In genomic region chr1:234644928-234645327, GRCh38 we compare ENCODE assay signal across 21 cellular contexts.
"Had no signal": no experiment of that assay in that cellular context is flagged by ENCODE, and none has a peak within 500 bp of the region (broad histone marks: within the 10 kb centered on the region; RNA-seq: fewer than 3 reads in every experiment).

No MANE protein-coding gene starts in this region.

- H3K4me3 Mint-ChIP-seq: activated CD4-positive, alpha-beta T cell treated with anti-CD3 and anti-CD28 coated beads, Interleukin-2, amount 10 ng/mL, durations not matched to agents 24 days and 14 days; activated CD8-positive, alpha-beta T cell treated with anti-CD3 and anti-CD28 coated beads for 36 hours; activated naive CD8-positive, alpha-beta T cell treated with anti-CD3 and anti-CD28 coated beads, Interleukin-2, amount 50 U/mL, for 24 hours; naive thymus-derived CD4-positive, alpha-beta T cell; stimulated activated memory B cell treated with anti-CD40 and anti-IgM and Interleukin-4, amounts not matched to agents 10 μg/mL and 1 μg/mL and 100 μg/mL, for 72 hours had no signal

- H3K4me3 ChIP-seq: spleen, thyroid gland had no signal

- H3K27ac ChIP-seq: brain microvascular endothelial cell, parathyroid adenoma, thyroid gland had no signal

- H3K4me1 ChIP-seq: parathyroid adenoma had no signal

- FAIRE-seq: colon, endometrium, frontal cortex, keratinocyte had no signal

- H3K27me3 ChIP-seq: brain microvascular endothelial cell, spleen, thyroid gland had no signal

- H3K4me1 Mint-ChIP-seq: activated naive CD8-positive, alpha-beta T cell treated with anti-CD3 and anti-CD28 coated beads, Interleukin-2, amount 50 U/mL, for 24 hours had no signal

- H3K36me3 ChIP-seq: brain microvascular endothelial cell, spleen, thyroid gland had no signal

- DNase-seq: activated CD4-positive, alpha-beta T cell treated with anti-CD3 and anti-CD28 coated beads, Interleukin-2, amount 10 ng/mL, durations not matched to agents 24 days and 14 days; activated CD4-positive, CD25-positive, alpha-beta regulatory T cell; activated CD8-positive, alpha-beta T cell treated with anti-CD3 and anti-CD28 coated beads for 36 hours; activated naive CD4-positive, alpha-beta T cell treated with Interleukin-2 at 50 U/mL for 16 hours; activated naive CD8-positive, alpha-beta T cell treated with anti-CD3 and anti-CD28 coated beads, Interleukin-2, amount 50 U/mL, for 24 hours; activated T-cell treated with anti-CD3 and anti-CD28 coated beads, Interleukin-2, amount 50 U/mL, for 1 hour; aorta; brain microvascular endothelial cell; central memory CD4-positive, alpha-beta T cell; erythroblast; naive thymus-derived CD4-positive, alpha-beta T cell; spleen; stimulated activated CD4-positive, alpha-beta T cell treated with anti-CD3 and anti-CD28 coated beads, Interleukin-4, amount 100 ng/mL, for 4 hours; thyroid gland had no signal

- H3K27me3 Mint-ChIP-seq: activated CD8-positive, alpha-beta T cell treated with anti-CD3 and anti-CD28 coated beads for 36 hours; activated naive CD8-positive, alpha-beta T cell treated with anti-CD3 and anti-CD28 coated beads, Interleukin-2, amount 50 U/mL, for 24 hours had no signal

- H3K9me3 ChIP-seq: thyroid gland had no signal

- H3K27ac Mint-ChIP-seq: activated CD4-positive, alpha-beta T cell treated with anti-CD3 and anti-CD28 coated beads, Interleukin-2, amount 10 ng/mL, durations not matched to agents 24 days and 14 days; activated CD8-positive, alpha-beta T cell treated with anti-CD3 and anti-CD28 coated beads for 36 hours; activated naive CD8-positive, alpha-beta T cell treated with anti-CD3 and anti-CD28 coated beads, Interleukin-2, amount 50 U/mL, for 24 hours; activated T-helper 2 cell treated with anti-CD3 and anti-CD28 coated beads, Interferon-gamma antibody, Interleukin-2, Interleukin-4, amounts not matched to agents 10 μg/mL and 5 μg/mL and 100 μg/mL, durations not matched to agents 14 hours and 24 hours and 36 hours; naive thymus-derived CD4-positive, alpha-beta T cell; stimulated activated memory B cell treated with anti-CD40 and anti-IgM and Interleukin-4, amounts not matched to agents 10 μg/mL and 1 μg/mL and 100 μg/mL, for 72 hours had no signal

- H3K9ac ChIP-seq: parathyroid adenoma had no signal
